ENCODE assay signal across 25 cellular contexts in genomic region chr2:168039885-168040284, GRCh38.
DNase-seq lines count a peak whose midpoint lies in the region; ATAC-seq lines count a peak whose summit lies in the region.
"Had no signal": no experiment of that assay in that cellular context is flagged by ENCODE, and none has a peak within 500 bp of the region (broad histone marks: within the 10 kb centered on the region; RNA-seq: fewer than 3 reads in every experiment).

No MANE protein-coding gene starts in this region.

- H3K4me1 Mint-ChIP-seq in activated CD8-positive, alpha-beta memory T cell treated with anti-CD3 and anti-CD28 coated beads, Interleukin-2, amount 10 ng/mL, durations not matched to agents 7 days and 5 days: peaks cover 31% of the 10 kb centered on the region
- H3K4me1 Mint-ChIP-seq: GM23338 had no signal

- no peaks in the 10 kb centered on the region for H3K9me3 Mint-ChIP-seq in activated CD8-positive, alpha-beta memory T cell treated with anti-CD3 and anti-CD28 coated beads, Interleukin-2, amount 10 ng/mL, durations not matched to agents 7 days and 5 days (ENCODE audit: low read depth)
- H3K9me3 Mint-ChIP-seq: activated naive CD4-positive, alpha-beta T cell treated with anti-CD3 and anti-CD28 coated beads, Interleukin-2, amount 50 U/mL, for 72 hours; activated T-helper 2 cell treated with anti-CD3 and anti-CD28 coated beads, Interferon-gamma antibody, Interleukin-2, Interleukin-4, amounts not matched to agents 10 μg/mL and 5 μg/mL and 100 μg/mL, durations not matched to agents 14 hours and 24 hours and 36 hours; CD8-positive, alpha-beta memory T cell; GM23338; naive B cell; stimulated activated naive CD8-positive, alpha-beta T cell treated with anti-CD3 and anti-CD28 coated beads, Interleukin-15, Interleukin-2, amounts not matched to agents 100 ng/mL and 50 ng/mL, for 24 hours had no signal

- H3K27ac Mint-ChIP-seq in activated CD8-positive, alpha-beta memory T cell treated with anti-CD3 and anti-CD28 coated beads, Interleukin-2, amount 10 ng/mL, durations not matched to agents 7 days and 5 days: no peak overlapping the region
- H3K27ac Mint-ChIP-seq: activated naive CD4-positive, alpha-beta T cell treated with anti-CD3 and anti-CD28 coated beads, Interleukin-2, amount 50 U/mL, for 72 hours; activated T-helper 2 cell treated with anti-CD3 and anti-CD28 coated beads, Interferon-gamma antibody, Interleukin-2, Interleukin-4, amounts not matched to agents 10 μg/mL and 5 μg/mL and 100 μg/mL, durations not matched to agents 14 hours and 24 hours and 36 hours; GM23338; naive B cell; stimulated activated naive CD8-positive, alpha-beta T cell treated with anti-CD3 and anti-CD28 coated beads, Interleukin-15, Interleukin-2, amounts not matched to agents 100 ng/mL and 50 ng/mL, for 24 hours had no signal

- DNase-seq in activated CD8-positive, alpha-beta memory T cell treated with anti-CD3 and anti-CD28 coated beads, Interleukin-2, amount 10 ng/mL, durations not matched to agents 7 days and 5 days: no peak
- no peak for DNase-seq in activated CD8-positive, alpha-beta memory T cell treated with anti-CD3 and anti-CD28 coated beads for 24 hours
- peak; percentile 5 for DNase-seq in MV-4-11 (lab: John Stamatoyannopoulos, UW)
- DNase-seq in HUDEP-2 (lab: John Stamatoyannopoulos, UW; ENCODE audit: unreplicated experiment in 76 of 76): no peak
- no peak for DNase-seq in EL
- DNase-seq: activated CD8-positive, alpha-beta memory T cell treated with anti-CD3 and anti-CD28 coated beads, Interleukin-2, amount 50 U/mL, for 48 hours; CD8-positive, alpha-beta memory T cell; DMS153; effector memory CD4-positive, alpha-beta T cell; KBM-7; MG63; naive B cell; NCI-H1436; NCI-H2081 treated with DMSO at 0.1 percent for 48 hours; NCI-H774; nucleus accumbens; SHP77 had no signal

- H3K36me3 Mint-ChIP-seq in activated CD8-positive, alpha-beta memory T cell treated with anti-CD3 and anti-CD28 coated beads, Interleukin-2, amount 10 ng/mL, durations not matched to agents 7 days and 5 days: peaks cover 20% of the 10 kb centered on the region
- H3K36me3 Mint-ChIP-seq: naive B cell had no signal

- H3K4me3 Mint-ChIP-seq in activated CD8-positive, alpha-beta memory T cell treated with anti-CD3 and anti-CD28 coated beads, Interleukin-2, amount 10 ng/mL, durations not matched to agents 7 days and 5 days: no peak overlapping the region
- H3K4me3 Mint-ChIP-seq: CD8-positive, alpha-beta memory T cell; GM23338; stimulated activated naive CD8-positive, alpha-beta T cell treated with anti-CD3 and anti-CD28 coated beads, Interleukin-15, Interleukin-2, amounts not matched to agents 100 ng/mL and 50 ng/mL, for 24 hours had no signal

- ATAC-seq in activated CD8-positive, alpha-beta memory T cell treated with anti-CD3 and anti-CD28 coated beads, Interleukin-2, amount 10 ng/mL, durations not matched to agents 7 days and 5 days: peak; percentile 46
- ATAC-seq in HG02938 (IDR thresholded peaks at IDR 0.05; ENCODE audit: unreplicated experiment) (peak; percentile 25), HG03280 (IDR thresholded peaks at IDR 0.05; ENCODE audit: unreplicated experiment) (no peak), HG02852 (IDR thresholded peaks at IDR 0.05; ENCODE audit: unreplicated experiment) (no peak)
- ATAC-seq: activated naive CD4-positive, alpha-beta T cell treated with anti-CD3 and anti-CD28 coated beads, Interleukin-2, amount 50 U/mL, for 72 hours; GM23338; Panc1 had no signal

- CTCF ChIA-PET in activated CD8-positive, alpha-beta memory T cell treated with anti-CD3 and anti-CD28 coated beads, Interleukin-2, amount 10 ng/mL, durations not matched to agents 7 days and 5 days (lab: Charles Lee): no interaction called here

- H3K27me3 Mint-ChIP-seq in activated CD8-positive, alpha-beta memory T cell treated with anti-CD3 and anti-CD28 coated beads, Interleukin-2, amount 10 ng/mL, durations not matched to agents 7 days and 5 days: no peaks in the 10 kb centered on the region
- H3K27me3 Mint-ChIP-seq: CD8-positive, alpha-beta memory T cell; naive B cell; stimulated activated naive CD8-positive, alpha-beta T cell treated with anti-CD3 and anti-CD28 coated beads, Interleukin-15, Interleukin-2, amounts not matched to agents 100 ng/mL and 50 ng/mL, for 24 hours had no signal

Comparison
In these comparisons a context has a peak if more than half of its experiments do, and no peak if none do; other contexts are left out.
1. ATAC-seq: peak in activated CD8-positive, alpha-beta memory T cell treated with anti-CD3 and anti-CD28 coated beads, Interleukin-2, amount 10 ng/mL, durations not matched to agents 7 days and 5 days (single experiment) and HG02938 (single experiment); none in HG03280 (single experiment) and HG02852 (single experiment).